15 cellular contexts compared by ENCODE assay signal in the genomic region with DNA sequence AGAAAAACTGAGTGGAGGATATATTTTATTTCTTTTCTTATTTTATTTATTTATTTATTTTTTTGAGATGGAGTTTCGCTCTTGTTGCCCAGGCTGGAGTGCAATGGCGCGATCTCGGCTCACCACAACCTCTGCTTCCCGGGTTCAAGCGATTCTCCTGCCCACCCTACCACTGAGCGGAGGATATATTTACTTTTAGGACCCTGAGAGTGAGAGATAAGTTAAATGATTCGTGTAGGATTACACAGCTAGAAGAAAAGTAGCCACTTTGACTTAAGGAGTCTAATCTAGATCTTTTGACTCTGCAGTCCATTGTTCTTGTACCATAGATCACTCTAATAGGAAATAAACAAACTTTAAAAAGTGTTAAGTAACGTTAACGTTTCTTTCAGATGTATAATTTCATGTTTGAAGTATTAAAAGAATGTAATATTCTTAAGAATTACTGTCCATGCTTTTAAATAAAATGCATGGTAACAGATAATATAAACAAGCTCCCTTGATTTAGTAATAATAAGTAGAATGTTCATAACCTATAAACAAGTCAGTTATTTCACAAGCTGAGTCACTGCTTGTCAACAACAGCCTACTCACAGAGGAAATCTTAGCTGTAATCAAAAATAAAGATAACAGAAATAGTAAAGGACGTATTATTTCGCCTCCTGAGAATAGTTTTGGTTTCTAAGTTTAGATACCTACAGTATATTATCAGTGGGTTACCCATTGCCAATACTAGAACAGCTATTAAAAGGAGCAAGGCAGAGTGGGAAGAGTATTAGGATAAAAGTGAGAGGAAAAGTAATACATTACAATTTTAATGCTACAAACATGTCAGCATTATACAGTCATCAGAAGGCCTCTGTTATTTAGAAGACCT. TPM values are rescaled to one million over a fixed set of nuclear protein-coding genes. Genes with fewer than 3 reads are reported as not detected.
DNase-seq lines count a peak whose midpoint lies in the region; ATAC-seq, FAIRE-seq and TF ChIP-seq lines count a peak whose summit lies in the region.
"Had no signal": no experiment of that assay in that cellular context is flagged by ENCODE, and none has a peak within 500 bp of the region (broad histone marks: within the 10 kb centered on the region; RNA-seq: fewer than 3 reads in every experiment).

No MANE protein-coding gene starts in this region.

- H3K27me3 ChIP-seq in bronchial epithelial cell (ENCODE audit: control insufficient read depth, insufficient read depth, low read length), result no peaks in the 10 kb centered on the region
- H3K27me3 ChIP-seq in mesenchymal stem cell (ENCODE audit: control insufficient read depth in 1 of 2, insufficient read depth in 1 of 2, low read length in 2 of 2), result no peaks in the 10 kb centered on the region
- H3K27me3 ChIP-seq: testis had no signal

- H3K4me1 ChIP-seq in A549, result peaks cover 38% of the 10 kb centered on the region
- no peaks in the 10 kb centered on the region for H3K4me1 ChIP-seq in mesenchymal stem cell (ENCODE audit: control insufficient read depth, insufficient read depth, low read depth, low read length)

- H2BK120ac ChIP-seq in mesenchymal stem cell (ENCODE audit: low read depth, low read length), result no peak overlapping the region

- H3K18ac ChIP-seq in mesenchymal stem cell (ENCODE audit: low read depth in 1 of 2, low read length in 2 of 2), result no peak overlapping the region

- peak overlapping the region; percentile 13; the same call in 2 of the 3 replicates for H3K4me2 ChIP-seq in A549
- no peak overlapping the region for H3K4me2 ChIP-seq in mesenchymal stem cell (ENCODE audit: low read length, poor library complexity, severe bottlenecking)
- H3K4me2 ChIP-seq: PC-9 had no signal

- no peak for TF ChIP-seq CTCF in A549 (IDR thresholded peaks at IDR 0.05)
- no peak for TF ChIP-seq CTCF in bronchial epithelial cell (IDR thresholded peaks at IDR 0.05; ENCODE audit: insufficient read depth, low read length, severe bottlenecking)

- H2BK12ac ChIP-seq in mesenchymal stem cell (ENCODE audit: low read length in 2 of 2), result no peak overlapping the region

- no peak overlapping the region for H2AFZ ChIP-seq in mesenchymal stem cell (ENCODE audit: low read depth, low read length)
- H2AFZ ChIP-seq: PC-9 had no signal

- H3K79me1 ChIP-seq in mesenchymal stem cell (replicated peaks; ENCODE audit: low read length, poor library complexity, severe bottlenecking), result no peaks in the 10 kb centered on the region

- H3K9me3 ChIP-seq in A549 (no peaks in the 10 kb centered on the region), mesenchymal stem cell (ENCODE audit: control insufficient read depth, low read length) (no peaks in the 10 kb centered on the region)
- H3K9me3 ChIP-seq: testis had no signal

- no peak overlapping the region for H4K91ac ChIP-seq in mesenchymal stem cell (ENCODE audit: low read length)

- H2BK15ac ChIP-seq in mesenchymal stem cell (ENCODE audit: low read depth, poor library complexity, severe bottlenecking), result no peak overlapping the region

- no peak overlapping the region for H2BK5ac ChIP-seq in mesenchymal stem cell (ENCODE audit: low read depth, low read length, poor library complexity, severe bottlenecking)

- no peak overlapping the region for H3K23ac ChIP-seq in mesenchymal stem cell (ENCODE audit: low read length in 2 of 2)

- no peak for FAIRE-seq in A549 (lab: Jason Lieb, UNC)
- FAIRE-seq in H54 (lab: Jason Lieb, UNC), result peak; percentile 43
- FAIRE-seq in bronchial epithelial cell (lab: Jason Lieb, UNC), result no peak
- FAIRE-seq in urothelium cell line (lab: Jason Lieb, UNC), result no peak

- no peak for DNase-seq in A549 (ENCODE audit: low read depth in 1 of 2, low spot score in 1 of 2)
- no peak for DNase-seq in H54 (ENCODE audit: insufficient read length, low spot score)
- peak; percentile 51 for DNase-seq in bronchial epithelial cell (ENCODE audit: low read depth)
- DNase-seq in mesenchymal stem cell, result peak; percentile 78
- DNase-seq in NCI-H446 (lab: John Stamatoyannopoulos, UW), result no peak
- no peak for DNase-seq in urothelium cell line (ENCODE audit: low spot score)
- no peak for DNase-seq in hippocampal formation (lab: John Stamatoyannopoulos, UW)
- DNase-seq: activated CD4-positive, alpha-beta T cell treated with anti-CD3 and anti-CD28 coated beads for 1 hour; activated CD8-positive, alpha-beta memory T cell treated with anti-CD3 and anti-CD28 coated beads, Interleukin-2, amount 50 U/mL, for 48 hours; cortex of kidney; NCI-H1417; NCI-H510A; PC-9; testis had no signal

- WGBS in A549 (ENCODE audit: missing lambda C conversion rate), result 83% methylated on average over 12 of the region's 12 CpGs
- no CpG with 5 or more reads among the region's 12 CpGs for WGBS in mesenchymal stem cell

- no peak overlapping the region for H2AK5ac ChIP-seq in mesenchymal stem cell (ENCODE audit: low read length, severe bottlenecking)

- POLR2A ChIA-PET in A549 (lab: Yijun Ruan, JAX), result no interaction called here

- ATAC-seq in A549 (no peak), HG02970 (IDR thresholded peaks at IDR 0.05; ENCODE audit: low FRiP score, unreplicated experiment) (no peak)

- no peak overlapping the region for H3K4ac ChIP-seq in mesenchymal stem cell (ENCODE audit: low read depth in 1 of 2, low read length in 2 of 2)

- H3K9ac ChIP-seq in mesenchymal stem cell (ENCODE audit: low read length), result peak overlapping the region; percentile 4

- TF ChIP-seq POLR2A in A549 (IDR thresholded peaks at IDR 0.05; ENCODE audit: low read length), result no peak
- no peak for TF ChIP-seq POLR2A in H54 (IDR thresholded peaks at IDR 0.05; ENCODE audit: low read depth, low read length)

- no peak for TF ChIP-seq EP300 in A549 (IDR thresholded peaks at IDR 0.05)

- no peak for TF ChIP-seq RAD21 in A549 (conservative IDR thresholded peaks at IDR 0.05 in 1 of 2, IDR thresholded peaks at IDR 0.05 in 1 of 2)

- no peak overlapping the region for H4K8ac ChIP-seq in mesenchymal stem cell (ENCODE audit: low read length)

- CTCF ChIA-PET in A549 (lab: Yijun Ruan, JAX), result interaction anchor here (1.0 to 2.2 kb wide), 3 partner anchors 9 to 61 kb away, joined by 3 to 8 read pairs (median 7); no protein-coding TSS in a partner anchor

- H3K36me3 ChIP-seq in bronchial epithelial cell (ENCODE audit: control insufficient read depth, insufficient read depth, low read length), result no peaks in the 10 kb centered on the region
- no peaks in the 10 kb centered on the region for H3K36me3 ChIP-seq in mesenchymal stem cell (ENCODE audit: control insufficient read depth in 1 of 2, insufficient read depth in 2 of 2, low read depth in 1 of 2, low read length in 2 of 2)

- H3K14ac ChIP-seq in mesenchymal stem cell (ENCODE audit: low read length in 2 of 2), result no peak overlapping the region

- no peak overlapping the region for H3K4me3 ChIP-seq in A549
- H3K4me3 ChIP-seq in bronchial epithelial cell (ENCODE audit: low read depth, low read length), result no peak overlapping the region
- no peak overlapping the region for H3K4me3 ChIP-seq in mesenchymal stem cell (ENCODE audit: insufficient read depth in 1 of 2, low read depth in 1 of 2, low read length in 2 of 2)
- H3K4me3 ChIP-seq: PC-9, testis had no signal

- no peak overlapping the region for H3K27ac ChIP-seq in A549
- no peak overlapping the region for H3K27ac ChIP-seq in mesenchymal stem cell (ENCODE audit: low read length, poor library complexity, severe bottlenecking)
- H3K27ac ChIP-seq: PC-9, testis had no signal

TF ChIP-seq in A549, 52 proteins besides CTCF, POLR2A, EP300 and RAD21:
- TF ChIP-seq FOSB (CRISPR knock-in tag; IDR thresholded peaks at IDR 0.05) (no peak), FOSL2 (IDR thresholded peaks at IDR 0.05) (no peak), FOSL2 (CRISPR knock-in tag; IDR thresholded peaks at IDR 0.05) (peak; percentile 42)

RNA-seq across cellular contexts. Expression of gene USP47, which starts 18.6 kb away (rescaled TPM):
- polyA plus RNA-seq in A549 (2011; rRNA removed) (31.3 and 32.8 TPM in 2 replicates), A549 (2017; fragmentation: RNase III; extraction: RNeasy Plus Mini Kit Qiagen cat#74134 plus additional on column Dnase treatment) (31.0 to 31.8 TPM (median 31.4 TPM) in 3 replicates)
- polyA plus RNA-seq in A549 (2012; cell fraction: cytosol; rRNA removed), result 6.2 and 6.6 TPM in 2 replicates
- 4.2 and 7.8 TPM in 2 replicates for polyA plus RNA-seq in A549 (2012; cell fraction: nucleus; rRNA removed)
- polyA minus RNA-seq in A549 (2011; rRNA and poly(A)+ RNA removed), result 20.9 and 23.6 TPM in 2 replicates
- total RNA-seq in bronchial epithelial cell, result 54.0 and 73.2 TPM in 2 replicates
- polyA plus RNA-seq in mesenchymal stem cell (2013, experiment 1 of 2), result 31.2 TPM
- 30.0 TPM for polyA plus RNA-seq in mesenchymal stem cell (2013, experiment 2 of 2)

Comparison
In these comparisons a context has a peak if more than half of its experiments do, and no peak if none do; other contexts are left out.
1. DNase-seq: peak in bronchial epithelial cell (single experiment) and mesenchymal stem cell (single experiment); none in A549 (0 of 2), H54 (single experiment), NCI-H446 (0 of 2), urothelium cell line (single experiment) and hippocampal formation (0 of 2).